ENCODE assay signal across 27 cellular contexts in genomic region chr7:8637322-8637721, GRCh38.
DNase-seq lines count a peak whose midpoint lies in the region; ATAC-seq and TF ChIP-seq lines count a peak whose summit lies in the region.
"Had no signal": no experiment of that assay in that cellular context is flagged by ENCODE, and none has a peak within 500 bp of the region (broad histone marks: within the 10 kb centered on the region; RNA-seq: fewer than 3 reads in every experiment).

No MANE protein-coding gene starts in this region.

- H2BK5ac ChIP-seq in H9 (ENCODE audit: insufficient read length, low read length), result no peak overlapping the region

- H4K5ac ChIP-seq in H9 (ENCODE audit: insufficient read length, low read depth, low read length), result no peak overlapping the region

- H3T11ph ChIP-seq in H9 (ENCODE audit: low read length), result no peak overlapping the region

- no peak for TF ChIP-seq CTCF in H9 (conservative IDR thresholded peaks at IDR 0.05)

- ATAC-seq in GM21447 (IDR thresholded peaks at IDR 0.05; ENCODE audit: unreplicated experiment), result no peak
- ATAC-seq: A549; activated CD8-positive, alpha-beta memory T cell treated with anti-CD3 and anti-CD28 coated beads, Interleukin-2, amount 10 ng/mL, durations not matched to agents 7 days and 5 days; body of pancreas; HCT116; naive thymus-derived CD8-positive, alpha-beta T cell; psoas muscle; stimulated activated naive B cell treated with anti-CD40 and anti-IgM and Interleukin-4, amounts not matched to agents 10 μg/mL and 1 μg/mL and 100 μg/mL, for 72 hours had no signal

- no peak overlapping the region for H3K14ac ChIP-seq in H9 (ENCODE audit: insufficient read depth, low read length)

- no peak overlapping the region for H3K4me2 ChIP-seq in H9 (ENCODE audit: insufficient read depth, insufficient read length, low read length)
- H3K4me2 ChIP-seq: A549 had no signal

- H3K36me3 ChIP-seq in SJCRH30, result no peaks in the 10 kb centered on the region
- H3K36me3 ChIP-seq: sigmoid colon, upper lobe of left lung had no signal

- H2AFZ ChIP-seq in H9 (ENCODE audit: low read length), result no peak overlapping the region

- no peak overlapping the region for H4K8ac ChIP-seq in H9 (replicated peaks; ENCODE audit: insufficient read length, low read depth, low read length)

- H3K23me2 ChIP-seq in H9 (ENCODE audit: insufficient read length, low read depth, low read length, poor library complexity, severe bottlenecking), result no peaks in the 10 kb centered on the region

- no peaks in the 10 kb centered on the region for H3K27me3 Mint-ChIP-seq in H9 (ENCODE audit: low read depth)
- H3K27me3 Mint-ChIP-seq: activated B cell treated with CpG ODN at 0.5 μM for 24 hours; activated CD8-positive, alpha-beta memory T cell treated with anti-CD3 and anti-CD28 coated beads, Interleukin-2, amount 10 ng/mL, durations not matched to agents 7 days and 5 days; CD4-positive, alpha-beta memory T cell; naive thymus-derived CD8-positive, alpha-beta T cell; stimulated activated naive B cell treated with anti-CD40 and anti-IgM and Interleukin-4, amounts not matched to agents 10 μg/mL and 1 μg/mL and 100 μg/mL, for 72 hours had no signal

- no peak overlapping the region for H2BK15ac ChIP-seq in H9 (ENCODE audit: low read depth, low read length)

- peaks cover 3% of the 10 kb centered on the region; the same call in 1 of the 2 replicates for H3K4me1 ChIP-seq in SJCRH30
- no peaks in the 10 kb centered on the region; the same call in 1 of the 2 replicates for H3K4me1 ChIP-seq in H9 (ENCODE audit: insufficient read depth, low read length)
- H3K4me1 ChIP-seq: A549, body of pancreas, psoas muscle, sigmoid colon, upper lobe of left lung had no signal

- DNase-seq in DMS153 (lab: John Stamatoyannopoulos, UW) (peak; percentile 86), NCI-H1105 treated with DMSO at 0.1 percent for 48 hours (lab: John Stamatoyannopoulos, UW) (peak; percentile 85), NCI-H2196 (lab: John Stamatoyannopoulos, UW; ENCODE audit: unreplicated experiment) (peak; percentile 54), SHP77 (lab: John Stamatoyannopoulos, UW) (peak; percentile 76 to 80), SJCRH30 (no peak), DMS 273 treated with DMSO at 0.1 percent for 48 hours (lab: John Stamatoyannopoulos, UW) (no peak), H9 (no peak)
- DNase-seq: activated B cell treated with CpG ODN at 0.5 μM for 24 hours; activated CD8-positive, alpha-beta memory T cell treated with anti-CD3 and anti-CD28 coated beads, Interleukin-2, amount 10 ng/mL, durations not matched to agents 7 days and 5 days; activated T-cell treated with anti-CD3 and anti-CD28 coated beads, Interleukin-2, amount 50 U/mL, for 48 hours; CD4-positive, alpha-beta memory T cell; DMS79; KBM-7; naive thymus-derived CD8-positive, alpha-beta T cell; NCI-H187; nucleus accumbens; psoas muscle; SIG-M5; sigmoid colon; stimulated activated naive B cell treated with anti-CD40 and anti-IgM and Interleukin-4, amounts not matched to agents 10 μg/mL and 1 μg/mL and 100 μg/mL, for 72 hours; SW 1271; T1000; upper lobe of left lung had no signal

- H3K4me1 Mint-ChIP-seq in H9, result peaks cover 7 to 10% of the 10 kb centered on the region in 2 experiments
- H3K4me1 Mint-ChIP-seq: activated B cell treated with CpG ODN at 0.5 μM for 24 hours; activated CD8-positive, alpha-beta memory T cell treated with anti-CD3 and anti-CD28 coated beads, Interleukin-2, amount 10 ng/mL, durations not matched to agents 7 days and 5 days; CD4-positive, alpha-beta memory T cell; naive thymus-derived CD8-positive, alpha-beta T cell; stimulated activated naive B cell treated with anti-CD40 and anti-IgM and Interleukin-4, amounts not matched to agents 10 μg/mL and 1 μg/mL and 100 μg/mL, for 72 hours had no signal

- H3K9me3 ChIP-seq in SJCRH30 (replicated peaks) (no peaks in the 10 kb centered on the region), H9 (ENCODE audit: control insufficient read depth, low read depth, low read length) (no peaks in the 10 kb centered on the region)
- H3K9me3 ChIP-seq: A549, body of pancreas, psoas muscle, sigmoid colon had no signal

- H3K4me3 ChIP-seq in SJCRH30, result no peak overlapping the region
- H3K4me3 ChIP-seq: A549, body of pancreas, psoas muscle, sigmoid colon, upper lobe of left lung had no signal

- H3K27me3 ChIP-seq in SJCRH30 (no peaks in the 10 kb centered on the region), H9 (ENCODE audit: insufficient read depth, low read length) (no peaks in the 10 kb centered on the region)
- H3K27me3 ChIP-seq: body of pancreas, sigmoid colon, upper lobe of left lung had no signal

- H3K4ac ChIP-seq in H9 (ENCODE audit: low read depth, low read length), result no peak overlapping the region

- no peak overlapping the region for H3K4me3 Mint-ChIP-seq in H9
- H3K4me3 Mint-ChIP-seq: activated B cell treated with CpG ODN at 0.5 μM for 24 hours; activated CD8-positive, alpha-beta memory T cell treated with anti-CD3 and anti-CD28 coated beads, Interleukin-2, amount 10 ng/mL, durations not matched to agents 7 days and 5 days; CD4-positive, alpha-beta memory T cell; naive thymus-derived CD8-positive, alpha-beta T cell; stimulated activated naive B cell treated with anti-CD40 and anti-IgM and Interleukin-4, amounts not matched to agents 10 μg/mL and 1 μg/mL and 100 μg/mL, for 72 hours had no signal

- no CpG with 5 or more reads among the region's 4 CpGs for WGBS in H9 (ENCODE audit: extremely low coverage, insufficient read length, low lambda C conversion rate)

- no peak overlapping the region for H3K9ac ChIP-seq in H9 (ENCODE audit: extremely low read depth, insufficient read length, low read length)

- H4K20me1 ChIP-seq in H9 (ENCODE audit: control insufficient read depth, insufficient read depth, insufficient read length), result no peaks in the 10 kb centered on the region

- H4K91ac ChIP-seq in H9 (ENCODE audit: insufficient read length, low read depth, low read length), result no peak overlapping the region

- no peak overlapping the region for H3K56ac ChIP-seq in H9 (ENCODE audit: insufficient read length, low read depth, low read length)

- H3K27ac Mint-ChIP-seq in H9, result no peak overlapping the region
- H3K27ac Mint-ChIP-seq: activated B cell treated with CpG ODN at 0.5 μM for 24 hours; activated CD8-positive, alpha-beta memory T cell treated with anti-CD3 and anti-CD28 coated beads, Interleukin-2, amount 10 ng/mL, durations not matched to agents 7 days and 5 days; CD4-positive, alpha-beta memory T cell; naive thymus-derived CD8-positive, alpha-beta T cell; stimulated activated naive B cell treated with anti-CD40 and anti-IgM and Interleukin-4, amounts not matched to agents 10 μg/mL and 1 μg/mL and 100 μg/mL, for 72 hours had no signal

- no peaks in the 10 kb centered on the region for H3K79me2 ChIP-seq in H9 (ENCODE audit: insufficient read depth, low read length)

- no peaks in the 10 kb centered on the region for H3K79me1 ChIP-seq in H9 (ENCODE audit: insufficient read depth, low read depth, low read length, poor library complexity, severe bottlenecking)

- H2BK12ac ChIP-seq in H9 (ENCODE audit: insufficient read length, low read depth, low read length), result no peak overlapping the region

- no peak overlapping the region for H3K18ac ChIP-seq in H9 (ENCODE audit: insufficient read length, low read depth, low read length)

- no peak overlapping the region for H3K23ac ChIP-seq in H9 (ENCODE audit: insufficient read length, low read depth, low read length)

- H2BK120ac ChIP-seq in H9 (ENCODE audit: low read depth, low read length, poor library complexity, severe bottlenecking), result no peak overlapping the region

- no peak overlapping the region for H3K27ac ChIP-seq in SJCRH30
- H3K27ac ChIP-seq in H9 (ENCODE audit: insufficient read length, low read depth, low read length), result no peak overlapping the region
- H3K27ac ChIP-seq: A549, body of pancreas, psoas muscle, sigmoid colon, upper lobe of left lung had no signal

- peaks cover 0 to 4% (median 0%) of the 10 kb centered on the region in 3 experiments; a peak in 1 of 7 replicates for H3K36me3 Mint-ChIP-seq in H9 (ENCODE audit: insufficient read depth in 1 of 3, low read depth in 3 of 3)
- H3K36me3 Mint-ChIP-seq: activated CD8-positive, alpha-beta memory T cell treated with anti-CD3 and anti-CD28 coated beads, Interleukin-2, amount 10 ng/mL, durations not matched to agents 7 days and 5 days; CD4-positive, alpha-beta memory T cell; naive thymus-derived CD8-positive, alpha-beta T cell; stimulated activated naive B cell treated with anti-CD40 and anti-IgM and Interleukin-4, amounts not matched to agents 10 μg/mL and 1 μg/mL and 100 μg/mL, for 72 hours had no signal

- H3K9me3 Mint-ChIP-seq in H9, result peaks cover 0 to 4% of the 10 kb centered on the region in 2 experiments; a peak in 2 of 5 replicates
- H3K9me3 Mint-ChIP-seq: stimulated activated naive B cell treated with anti-CD40 and anti-IgM and Interleukin-4, amounts not matched to agents 10 μg/mL and 1 μg/mL and 100 μg/mL, for 72 hours had no signal

- H2BK20ac ChIP-seq in H9 (ENCODE audit: low read depth, low read length, poor library complexity, severe bottlenecking), result no peak overlapping the region

- H2AK5ac ChIP-seq in H9 (ENCODE audit: insufficient read length, low read length), result no peak overlapping the region

Comparison
In these comparisons a context has a peak if more than half of its experiments do, and no peak if none do; other contexts are left out.
1. DNase-seq: peak in DMS153 (single experiment), NCI-H1105 treated with DMSO at 0.1 percent for 48 hours (single experiment), NCI-H2196 (single experiment) and SHP77 (2 of 2); none in SJCRH30 (0 of 2), DMS 273 treated with DMSO at 0.1 percent for 48 hours (single experiment) and H9 (single experiment).